Comparison of ENCODE assay signal across 1 cellular context in the genomic region with DNA sequence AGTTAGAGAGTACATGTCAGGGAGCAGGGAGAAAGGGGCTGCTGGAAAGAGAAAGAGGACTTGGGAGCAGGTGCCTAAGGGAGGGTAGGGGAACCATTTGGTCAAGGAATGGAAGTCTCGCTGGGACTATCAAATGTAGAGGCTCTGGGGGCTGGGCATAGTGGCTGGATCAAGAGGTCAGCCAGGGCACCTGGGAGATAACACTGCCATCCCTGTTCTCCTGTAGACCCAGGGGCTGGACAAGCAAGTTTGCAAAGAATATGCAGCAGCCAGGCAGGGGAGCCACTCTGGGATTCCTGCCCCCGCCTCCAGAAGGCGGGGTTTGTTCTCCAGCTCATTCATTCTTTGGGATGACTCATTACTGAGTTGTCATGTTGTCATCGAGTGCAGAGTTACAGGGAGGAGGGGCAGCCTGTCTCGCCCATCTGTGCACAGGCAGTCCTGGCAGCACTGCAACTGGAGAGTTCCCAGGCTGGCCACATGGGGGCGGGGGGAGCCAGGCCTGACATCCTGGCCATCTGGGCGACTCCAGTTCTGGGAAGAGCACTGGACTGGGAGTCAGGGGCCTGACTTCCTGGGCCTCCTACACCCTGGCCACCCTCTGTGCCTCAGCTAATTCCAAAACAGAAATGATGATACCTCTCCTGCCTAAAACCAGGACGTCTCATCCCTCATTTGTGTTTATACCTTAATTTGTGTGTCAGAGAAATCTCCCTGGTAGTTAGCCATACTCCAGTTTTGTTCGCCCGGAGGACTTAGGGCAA.
TF ChIP-seq lines count a peak whose summit lies in the region.

No MANE protein-coding gene starts in this region.

TF ChIP-seq in Ishikawa, 13 proteins besides CTCF, POLR2A, EP300 and RAD21 (continued from another document):
- TF ChIP-seq, protein P1, sequence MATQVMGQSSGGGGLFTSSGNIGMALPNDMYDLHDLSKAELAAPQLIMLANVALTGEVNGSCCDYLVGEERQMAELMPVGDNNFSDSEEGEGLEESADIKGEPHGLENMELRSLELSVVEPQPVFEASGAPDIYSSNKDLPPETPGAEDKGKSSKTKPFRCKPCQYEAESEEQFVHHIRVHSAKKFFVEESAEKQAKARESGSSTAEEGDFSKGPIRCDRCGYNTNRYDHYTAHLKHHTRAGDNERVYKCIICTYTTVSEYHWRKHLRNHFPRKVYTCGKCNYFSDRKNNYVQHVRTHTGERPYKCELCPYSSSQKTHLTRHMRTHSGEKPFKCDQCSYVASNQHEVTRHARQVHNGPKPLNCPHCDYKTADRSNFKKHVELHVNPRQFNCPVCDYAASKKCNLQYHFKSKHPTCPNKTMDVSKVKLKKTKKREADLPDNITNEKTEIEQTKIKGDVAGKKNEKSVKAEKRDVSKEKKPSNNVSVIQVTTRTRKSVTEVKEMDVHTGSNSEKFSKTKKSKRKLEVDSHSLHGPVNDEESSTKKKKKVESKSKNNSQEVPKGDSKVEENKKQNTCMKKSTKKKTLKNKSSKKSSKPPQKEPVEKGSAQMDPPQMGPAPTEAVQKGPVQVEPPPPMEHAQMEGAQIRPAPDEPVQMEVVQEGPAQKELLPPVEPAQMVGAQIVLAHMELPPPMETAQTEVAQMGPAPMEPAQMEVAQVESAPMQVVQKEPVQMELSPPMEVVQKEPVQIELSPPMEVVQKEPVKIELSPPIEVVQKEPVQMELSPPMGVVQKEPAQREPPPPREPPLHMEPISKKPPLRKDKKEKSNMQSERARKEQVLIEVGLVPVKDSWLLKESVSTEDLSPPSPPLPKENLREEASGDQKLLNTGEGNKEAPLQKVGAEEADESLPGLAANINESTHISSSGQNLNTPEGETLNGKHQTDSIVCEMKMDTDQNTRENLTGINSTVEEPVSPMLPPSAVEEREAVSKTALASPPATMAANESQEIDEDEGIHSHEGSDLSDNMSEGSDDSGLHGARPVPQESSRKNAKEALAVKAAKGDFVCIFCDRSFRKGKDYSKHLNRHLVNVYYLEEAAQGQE (IDR thresholded peaks at IDR 0.05; ENCODE audit: low read depth) = no peak
- TF ChIP-seq, protein P2, sequence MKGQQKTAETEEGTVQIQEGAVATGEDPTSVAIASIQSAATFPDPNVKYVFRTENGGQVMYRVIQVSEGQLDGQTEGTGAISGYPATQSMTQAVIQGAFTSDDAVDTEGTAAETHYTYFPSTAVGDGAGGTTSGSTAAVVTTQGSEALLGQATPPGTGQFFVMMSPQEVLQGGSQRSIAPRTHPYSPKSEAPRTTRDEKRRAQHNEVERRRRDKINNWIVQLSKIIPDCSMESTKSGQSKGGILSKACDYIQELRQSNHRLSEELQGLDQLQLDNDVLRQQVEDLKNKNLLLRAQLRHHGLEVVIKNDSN (IDR thresholded peaks at IDR 0.05) = no peak
- TF ChIP-seq EGR1 (IDR thresholded peaks at IDR 0.05) (no peak), CEBPB (IDR thresholded peaks at IDR 0.05) (peak; percentile 43; the same call in 1 of the 2 replicates), CREB1 (IDR thresholded peaks at IDR 0.05; ENCODE audit: low read depth) (peak; percentile 65), YY1 (IDR thresholded peaks at IDR 0.05; ENCODE audit: low read depth) (peak; percentile 42; the same call in 1 of the 2 replicates), FOXM1 (IDR thresholded peaks at IDR 0.05; ENCODE audit: borderline replicate concordance, low read depth) (peak; percentile 40; the same call in 1 of the 2 replicates), ZBTB7A (IDR thresholded peaks at IDR 0.05; ENCODE audit: low read depth) (no peak), NFIC (IDR thresholded peaks at IDR 0.05) (peak; percentile 80)
